Comparison of ENCODE assay signal across 12 cellular contexts in the genomic region with DNA sequence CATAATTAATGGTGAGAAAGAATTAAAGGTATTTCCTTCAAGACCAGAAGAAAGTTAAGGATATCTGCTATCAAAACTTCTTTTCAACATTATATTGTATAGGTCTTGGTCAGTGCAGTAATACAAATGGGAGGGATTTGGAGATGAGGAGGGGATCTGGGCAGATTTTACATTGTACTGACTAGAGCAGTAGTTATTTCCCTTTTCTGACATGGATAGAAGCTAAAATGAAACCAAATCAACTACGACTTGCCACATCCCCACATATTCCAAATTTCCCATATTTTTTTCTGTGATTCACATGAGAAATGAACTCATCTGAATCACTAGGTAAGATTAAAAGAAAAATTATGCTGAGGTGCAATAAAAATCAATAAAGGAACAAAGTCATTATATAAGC. TPM values are rescaled to one million over a fixed set of nuclear protein-coding genes. Genes with fewer than 3 reads are reported as not detected.
A peak's percentile ranks its signal among the peaks of the same experiment; 100 is the strongest.
DNase-seq lines count a peak whose midpoint lies in the region; ATAC-seq, FAIRE-seq and TF ChIP-seq lines count a peak whose summit lies in the region.
"Not testable (repeated sequence)": the region's sequence is repeated elsewhere in the genome, so short reads cannot be mapped to it uniquely, and the experiment has no call there.
"Had no signal": no experiment of that assay in that cellular context is flagged by ENCODE, and none has a peak within 500 bp of the region (broad histone marks: within the 10 kb centered on the region; RNA-seq: fewer than 3 reads in every experiment).

No MANE protein-coding gene starts in this region.

- H3K9me3 ChIP-seq in endothelial cell of umbilical vein (replicated peaks; ENCODE audit: control insufficient read depth, insufficient read depth, low read length); small intestine (ENCODE audit: control insufficient read depth, low read depth): not testable (repeated sequence)

- intact Hi-C loops in endothelial cell of umbilical vein (cut with micrococcal nuclease) = not testable (repeated sequence)

- dilution Hi-C loops in endothelial cell of umbilical vein (cut with MboI; ENCODE audit: extremely low pct_ligation_motif_present, low sequenced_read_pairs) = not testable (repeated sequence)

- POLR2A ChIA-PET in endothelial cell of umbilical vein (lab: Charles Lee) = not testable (repeated sequence)

- not testable (repeated sequence) for H3K4me3 ChIP-seq in endothelial cell of umbilical vein (replicated peaks in 1 of 3; ENCODE audit: insufficient read depth in 1 of 3, low read depth in 1 of 3, low read length in 3 of 3); small intestine (ENCODE audit: low read depth in 1 of 2, low read length in 2 of 2)

- H3K36me3 ChIP-seq in endothelial cell of umbilical vein (ENCODE audit: control insufficient read depth in 2 of 2, extremely low read depth in 1 of 2, insufficient read depth in 2 of 2, low read length in 2 of 2); small intestine (ENCODE audit: control insufficient read depth in 2 of 2, insufficient read depth in 2 of 2, low read length in 2 of 2): not testable (repeated sequence)

- not testable (repeated sequence) for TF ChIP-seq CTCF in VCaP (conservative IDR thresholded peaks at IDR 0.05); endothelial cell of umbilical vein (IDR thresholded peaks at IDR 0.05; ENCODE audit: extremely low read depth in 1 of 2, insufficient read depth in 1 of 2, low read depth in 1 of 2, low read length in 2 of 2)

- not testable (repeated sequence) for H3K9me1 ChIP-seq in endothelial cell of umbilical vein (replicated peaks; ENCODE audit: control insufficient read depth, extremely low read depth, insufficient read depth, low read length)

- H2AFZ ChIP-seq in endothelial cell of umbilical vein (ENCODE audit: low read depth, low read length) = not testable (repeated sequence)

- FAIRE-seq in HTR-8/SVneo (lab: Jason Lieb, UNC) = peak; percentile 54
- peak; percentile 12 for FAIRE-seq in endothelial cell of umbilical vein (lab: Jason Lieb, UNC)
- FAIRE-seq in small intestine (lab: Jason Lieb, UNC) = not testable (repeated sequence)

- H3K27me3 ChIP-seq in endothelial cell of umbilical vein (ENCODE audit: control insufficient read depth in 2 of 2, insufficient read depth in 2 of 2, low read length in 2 of 2); small intestine (ENCODE audit: control insufficient read depth in 2 of 2, insufficient read depth in 2 of 2, low read length in 2 of 2): not testable (repeated sequence)

- BruUV-seq in endothelial cell of umbilical vein (replicated peaks; lab: Mats Ljungman, UMichigan) = not testable (repeated sequence)

- DNase-seq in HTR-8/SVneo (ENCODE audit: insufficient read length, low spot score); caudate nucleus (lab: John Stamatoyannopoulos, UW); endothelial cell of umbilical vein (ENCODE audit: low read depth, low spot score); left lobe of liver (ENCODE audit: low spot score): not testable (repeated sequence)
- DNase-seq in small intestine = peak; percentile 18

- H3K4me1 ChIP-seq in endothelial cell of umbilical vein (ENCODE audit: control insufficient read depth, extremely low read depth, insufficient read depth, low read length); small intestine (ENCODE audit: control insufficient read depth in 2 of 2, insufficient read depth in 1 of 2, low read depth in 1 of 2, low read length in 1 of 2): not testable (repeated sequence)

- not testable (repeated sequence) for H3K4me2 ChIP-seq in endothelial cell of umbilical vein (ENCODE audit: insufficient read depth, low read length)

- TF ChIP-seq POLR2A in endothelial cell of umbilical vein (IDR thresholded peaks at IDR 0.05; ENCODE audit: low read depth, low read length) = not testable (repeated sequence)

- not testable (repeated sequence) for H3K9ac ChIP-seq in endothelial cell of umbilical vein (replicated peaks; ENCODE audit: extremely low read depth, insufficient read depth, low read length)

- 15 to 50% (median 38%) methylated on average over 1 of the region's 1 CpG for WGBS in small intestine, 3 donors

- not testable (repeated sequence) for H4K20me1 ChIP-seq in endothelial cell of umbilical vein (replicated peaks; ENCODE audit: control insufficient read depth, extremely low read depth, insufficient read depth, low read length)

- H3K27ac ChIP-seq in VCaP (peak overlapping the region; percentile 99), caudate nucleus (ENCODE audit: low read depth, low read length) (peak overlapping the region; percentile 54)
- H3K27ac ChIP-seq in endothelial cell of umbilical vein (ENCODE audit: insufficient read depth, low read depth, low read length); small intestine (ENCODE audit: low read depth in 1 of 2, low read length in 1 of 2): not testable (repeated sequence)

- CTCF ChIA-PET in endothelial cell of umbilical vein (lab: Charles Lee) = not testable (repeated sequence)

- ATAC-seq in left lobe of liver = peak; percentile 73

- H3K79me2 ChIP-seq in endothelial cell of umbilical vein (ENCODE audit: control insufficient read depth, insufficient read depth, low read length) = not testable (repeated sequence)

RNA-seq across cellular contexts. Expression of a gene that starts 11.6 kb away (rescaled TPM):
- total RNA-seq in endothelial cell of umbilical vein (0.53 and 1.4 TPM in 2 replicates), left lobe of liver (17.9 TPM)
- polyA plus RNA-seq in endothelial cell of umbilical vein (0.12 and 0.13 TPM in 2 replicates), small intestine (100 to 1,000 TPM in 2 of 3 donors, 10 to 100 TPM in 1; 69.8 to 345 (median 329) TPM)
- 0.20 and 0.22 TPM in 2 replicates for polyA plus RNA-seq in endothelial cell of umbilical vein (2011; cell fraction: cytosol; rRNA removed)
- polyA plus RNA-seq in endothelial cell of umbilical vein (2011; cell fraction: nucleus; rRNA removed) = 0.32 and 0.34 TPM in 2 replicates
- 0.19 TPM in 1 of 2 replicates, not detected in the other for polyA plus RNA-seq in endothelial cell of umbilical vein (2012)
- 0.12 TPM in 1 of 2 replicates, not detected in the other for polyA minus RNA-seq in endothelial cell of umbilical vein
- not detected for polyA minus RNA-seq in endothelial cell of umbilical vein (2011; cell fraction: cytosol; rRNA and poly(A)+ RNA removed)
- 0.58 and 1.3 TPM in 2 replicates for polyA minus RNA-seq in endothelial cell of umbilical vein (2011; cell fraction: nucleus; rRNA and poly(A)+ RNA removed)
- total RNA-seq: A172; CD4-positive, alpha-beta memory T cell; Daoy; G401; HFFc6 had no signal
- polyA plus RNA-seq: BJ; CD4-positive, alpha-beta memory T cell had no signal
